Comparison of ENCODE assay signal across 8 cellular contexts in the genomic region with DNA sequence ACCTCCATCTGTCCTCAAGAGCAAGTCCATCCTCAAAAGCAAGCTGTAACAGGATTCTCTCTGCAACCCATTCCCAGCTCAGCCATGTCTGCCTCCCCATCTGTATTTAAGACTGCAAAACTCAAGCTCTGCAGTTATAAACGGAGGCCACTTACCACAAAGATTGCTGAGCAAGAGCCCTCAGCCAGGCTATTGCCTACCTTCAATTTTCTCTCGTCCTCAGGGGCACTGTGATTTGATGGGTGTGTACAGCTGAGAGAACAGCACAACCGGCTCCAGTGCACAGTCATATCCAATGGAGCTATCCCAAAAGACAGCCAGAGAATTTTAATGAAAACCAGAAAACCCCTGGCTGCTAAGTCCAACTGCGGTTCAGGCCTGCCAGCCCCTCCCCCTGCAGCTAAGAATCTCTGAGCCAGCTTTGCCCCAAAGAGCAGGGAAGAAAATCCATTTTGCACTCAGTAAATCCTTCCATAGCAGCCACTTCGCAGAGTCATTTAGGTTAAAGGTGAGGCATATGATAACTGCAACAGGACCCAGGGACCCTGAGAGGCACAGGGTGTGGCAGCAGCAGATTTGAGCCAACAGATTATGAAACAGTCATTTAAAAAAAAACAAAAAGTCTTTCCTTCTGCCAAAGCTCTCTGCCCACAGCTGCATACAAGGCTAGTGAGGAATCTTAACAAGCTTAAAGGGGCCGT. TPM values are rescaled to one million over a fixed set of nuclear protein-coding genes. Genes with fewer than 3 reads are reported as not detected.
DNase-seq lines count a peak whose midpoint lies in the region; ATAC-seq and TF ChIP-seq lines count a peak whose summit lies in the region.

No MANE protein-coding gene starts in this region.

- WGBS in ovary, 3 donors = 4 to 10% (median 5%) methylated on average over 6 of the region's 6 CpGs

- no peaks in the 10 kb centered on the region for H3K27me3 Mint-ChIP-seq in T-cell

- peak; percentile 49 for ATAC-seq in GM21717 (IDR thresholded peaks at IDR 0.05; ENCODE audit: unreplicated experiment)
- ATAC-seq in T-cell (replicated peaks in 1 of 4) = no peak

- POLR2A ChIA-PET in A673 (lab: Charles Lee; ENCODE audit: low non-redundant PET) = interaction anchor here (0.7 kb wide), 1 partner anchor 55 kb away, joined by 4 read pairs; no protein-coding TSS in a partner anchor
- POLR2A ChIA-PET in RWPE1 (lab: Yijun Ruan, JAX; ENCODE audit: low non-redundant PET) = interaction anchor here (1.0 kb wide), 1 partner anchor 38 kb away, joined by 3 read pairs; a partner anchor contains a TSS
- POLR2A ChIA-PET in T-cell (lab: Charles Lee) = no interaction called here

- H3K27ac ChIP-seq in A673 (ENCODE audit: low read depth, low read length, poor library complexity, severe bottlenecking) = peak overlapping the region; percentile 8
- H3K27ac ChIP-seq in RWPE1 = peak overlapping the region; percentile 96
- H3K27ac ChIP-seq in ovary = peak overlapping the region in 1 of 2 donors; percentile 60

- CTCF ChIA-PET in A673 (lab: Charles Lee) (no interaction called here), RWPE1 (lab: Yijun Ruan, JAX) (interaction anchor here (0.5 to 0.7 kb wide), 3 partner anchors 13 to 27 kb away, joined by 3 to 4 read pairs (median 3); no protein-coding TSS in a partner anchor), T-cell (lab: Charles Lee) (interaction anchor here in 1 of 2 donors (0.7 kb wide), 1 partner anchor 12 kb away, joined by 3 read pairs; no protein-coding TSS in a partner anchor)

- H3K27me3 ChIP-seq in A673 (replicated peaks; ENCODE audit: insufficient read depth, low read depth, low read length, poor library complexity) (no peaks in the 10 kb centered on the region), ovary (no peaks in the 10 kb centered on the region)

- no peaks in the 10 kb centered on the region for H3K9me3 Mint-ChIP-seq in T-cell

- peaks cover 32% of the 10 kb centered on the region for H3K4me1 ChIP-seq in A673 (ENCODE audit: insufficient read depth, low read length, poor library complexity, severe bottlenecking)
- H3K4me1 ChIP-seq in ovary (ENCODE audit: insufficient read depth) = peaks cover 12% of the 10 kb centered on the region

- intact Hi-C loops in A673 (cut with micrococcal nuclease; ENCODE audit: unreplicated experiment) = no loop called here
- intact Hi-C loops in ovary (cut with DNase I) = loop anchor here in 1 of 4 donors (5.0 kb wide), 1 partner anchor 38 kb away; a partner anchor contains a TSS

- H3K9me3 ChIP-seq in A673 (ENCODE audit: low read depth, low read length, poor library complexity, severe bottlenecking) (no peaks in the 10 kb centered on the region), ovary (no peaks in the 10 kb centered on the region)

- no peak overlapping the region for H3K27ac Mint-ChIP-seq in T-cell

- peak overlapping the region in 1 of 3 donors; percentile 31 for H3K4me3 Mint-ChIP-seq in T-cell

- peaks cover 38 to 44% (median 41%) of the 10 kb centered on the region in 3 donors for H3K4me1 Mint-ChIP-seq in T-cell

- no TSS peak for BruUV-seq in A673 (replicated peaks; lab: Mats Ljungman, UMichigan)

- no peak overlapping the region for H3K4me3 ChIP-seq in A673 (ENCODE audit: low read depth, low read length, poor library complexity, severe bottlenecking)
- peak overlapping the region; percentile 18 for H3K4me3 ChIP-seq in ovary

- DNase-seq in A673 (ENCODE audit: low spot score) (peak; percentile 47), RWPE1 (ENCODE audit: low spot score) (peak; percentile 25), fibroblast of peridontal ligament (ENCODE audit: extremely low read depth) (peak; percentile 99), ovary (peak; percentile 52 to 68 (median 56)), DMS153 treated with DMSO at 0.1 percent for 48 hours (lab: John Stamatoyannopoulos, UW; ENCODE audit: unreplicated experiment) (no peak), SIG-M5 (lab: John Stamatoyannopoulos, UW) (no peak), T-cell (no peak)

- TF ChIP-seq CTCF in A673 (conservative IDR thresholded peaks at IDR 0.05; ENCODE audit: low read depth, low read length) (no peak), RWPE1 (conservative IDR thresholded peaks at IDR 0.05; ENCODE audit: low read depth) (no peak), ovary (IDR thresholded peaks at IDR 0.05) (no peak)

- H3K36me3 ChIP-seq in A673 (ENCODE audit: insufficient read depth, low read length, poor library complexity, severe bottlenecking) (no peaks in the 10 kb centered on the region), ovary (no peaks in the 10 kb centered on the region)

- TF ChIP-seq EP300 in ovary (IDR thresholded peaks at IDR 0.05) = no peak

- H3K36me3 Mint-ChIP-seq in T-cell = peaks cover 30% of the 10 kb centered on the region

- TF ChIP-seq POLR2A in ovary (IDR thresholded peaks at IDR 0.05) = no peak

RNA-seq across cellular contexts. Expression of a gene that starts 37.6 kb away (rescaled TPM):
- total RNA-seq in A673 (2021) (11.6 and 15.0 TPM in 2 replicates), ovary (10 to 100 TPM in 6 of 7 donors, 1 to 10 TPM in 1; 9.0 to 30.4 (median 22.7) TPM), T-cell (10 to 100 TPM; 18.6 to 44.5 (median 20.1) TPM)
- polyA plus RNA-seq in ovary = 10 to 100 TPM in 1 of 2 donors, 1 to 10 TPM in 1; 6.8 to 27.4 TPM

Comparison
In these comparisons a context has a peak if more than half of its experiments do, and no peak if none do; other contexts are left out.
1. DNase-seq: peak in A673 (single experiment), RWPE1 (single experiment), fibroblast of peridontal ligament (single experiment) and ovary (5 of 5); none in DMS153 treated with DMSO at 0.1 percent for 48 hours (single experiment), SIG-M5 (single experiment) and T-cell (0 of 34).
2. POLR2A ChIA-PET loops: an anchor here in A673 (0.7 kb wide) and RWPE1 (1.0 kb wide); none called in T-cell.